ENCODE assay signal across 1 cellular context in the genomic region with DNA sequence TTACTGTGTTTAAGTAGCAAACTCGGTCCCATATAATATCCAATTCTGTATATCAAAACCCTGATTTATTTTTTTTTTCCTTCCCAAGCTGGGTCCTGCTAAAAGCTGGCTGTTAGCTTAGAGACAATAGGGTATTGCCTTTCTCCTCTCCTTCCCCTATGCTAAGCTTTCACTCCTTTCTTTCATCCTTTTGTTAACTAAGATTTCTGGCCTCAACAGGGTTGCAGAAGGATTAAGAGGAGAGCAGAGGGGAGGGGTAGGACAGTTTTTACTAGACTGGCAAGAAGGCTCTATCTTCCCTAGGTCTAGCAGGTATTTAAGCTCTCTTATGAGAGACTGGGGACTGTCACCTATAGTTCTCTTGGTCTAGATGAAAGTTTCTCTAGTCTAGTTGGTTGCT.
TF ChIP-seq lines count a peak whose summit lies in the region.

No MANE protein-coding gene starts in this region.

TF ChIP-seq in GM23338, 12 proteins besides CTCF, POLR2A, EP300 and RAD21:
- no peak for TF ChIP-seq REST (IDR thresholded peaks at IDR 0.05; ENCODE audit: unreplicated experiment)
- TF ChIP-seq, protein P1, sequence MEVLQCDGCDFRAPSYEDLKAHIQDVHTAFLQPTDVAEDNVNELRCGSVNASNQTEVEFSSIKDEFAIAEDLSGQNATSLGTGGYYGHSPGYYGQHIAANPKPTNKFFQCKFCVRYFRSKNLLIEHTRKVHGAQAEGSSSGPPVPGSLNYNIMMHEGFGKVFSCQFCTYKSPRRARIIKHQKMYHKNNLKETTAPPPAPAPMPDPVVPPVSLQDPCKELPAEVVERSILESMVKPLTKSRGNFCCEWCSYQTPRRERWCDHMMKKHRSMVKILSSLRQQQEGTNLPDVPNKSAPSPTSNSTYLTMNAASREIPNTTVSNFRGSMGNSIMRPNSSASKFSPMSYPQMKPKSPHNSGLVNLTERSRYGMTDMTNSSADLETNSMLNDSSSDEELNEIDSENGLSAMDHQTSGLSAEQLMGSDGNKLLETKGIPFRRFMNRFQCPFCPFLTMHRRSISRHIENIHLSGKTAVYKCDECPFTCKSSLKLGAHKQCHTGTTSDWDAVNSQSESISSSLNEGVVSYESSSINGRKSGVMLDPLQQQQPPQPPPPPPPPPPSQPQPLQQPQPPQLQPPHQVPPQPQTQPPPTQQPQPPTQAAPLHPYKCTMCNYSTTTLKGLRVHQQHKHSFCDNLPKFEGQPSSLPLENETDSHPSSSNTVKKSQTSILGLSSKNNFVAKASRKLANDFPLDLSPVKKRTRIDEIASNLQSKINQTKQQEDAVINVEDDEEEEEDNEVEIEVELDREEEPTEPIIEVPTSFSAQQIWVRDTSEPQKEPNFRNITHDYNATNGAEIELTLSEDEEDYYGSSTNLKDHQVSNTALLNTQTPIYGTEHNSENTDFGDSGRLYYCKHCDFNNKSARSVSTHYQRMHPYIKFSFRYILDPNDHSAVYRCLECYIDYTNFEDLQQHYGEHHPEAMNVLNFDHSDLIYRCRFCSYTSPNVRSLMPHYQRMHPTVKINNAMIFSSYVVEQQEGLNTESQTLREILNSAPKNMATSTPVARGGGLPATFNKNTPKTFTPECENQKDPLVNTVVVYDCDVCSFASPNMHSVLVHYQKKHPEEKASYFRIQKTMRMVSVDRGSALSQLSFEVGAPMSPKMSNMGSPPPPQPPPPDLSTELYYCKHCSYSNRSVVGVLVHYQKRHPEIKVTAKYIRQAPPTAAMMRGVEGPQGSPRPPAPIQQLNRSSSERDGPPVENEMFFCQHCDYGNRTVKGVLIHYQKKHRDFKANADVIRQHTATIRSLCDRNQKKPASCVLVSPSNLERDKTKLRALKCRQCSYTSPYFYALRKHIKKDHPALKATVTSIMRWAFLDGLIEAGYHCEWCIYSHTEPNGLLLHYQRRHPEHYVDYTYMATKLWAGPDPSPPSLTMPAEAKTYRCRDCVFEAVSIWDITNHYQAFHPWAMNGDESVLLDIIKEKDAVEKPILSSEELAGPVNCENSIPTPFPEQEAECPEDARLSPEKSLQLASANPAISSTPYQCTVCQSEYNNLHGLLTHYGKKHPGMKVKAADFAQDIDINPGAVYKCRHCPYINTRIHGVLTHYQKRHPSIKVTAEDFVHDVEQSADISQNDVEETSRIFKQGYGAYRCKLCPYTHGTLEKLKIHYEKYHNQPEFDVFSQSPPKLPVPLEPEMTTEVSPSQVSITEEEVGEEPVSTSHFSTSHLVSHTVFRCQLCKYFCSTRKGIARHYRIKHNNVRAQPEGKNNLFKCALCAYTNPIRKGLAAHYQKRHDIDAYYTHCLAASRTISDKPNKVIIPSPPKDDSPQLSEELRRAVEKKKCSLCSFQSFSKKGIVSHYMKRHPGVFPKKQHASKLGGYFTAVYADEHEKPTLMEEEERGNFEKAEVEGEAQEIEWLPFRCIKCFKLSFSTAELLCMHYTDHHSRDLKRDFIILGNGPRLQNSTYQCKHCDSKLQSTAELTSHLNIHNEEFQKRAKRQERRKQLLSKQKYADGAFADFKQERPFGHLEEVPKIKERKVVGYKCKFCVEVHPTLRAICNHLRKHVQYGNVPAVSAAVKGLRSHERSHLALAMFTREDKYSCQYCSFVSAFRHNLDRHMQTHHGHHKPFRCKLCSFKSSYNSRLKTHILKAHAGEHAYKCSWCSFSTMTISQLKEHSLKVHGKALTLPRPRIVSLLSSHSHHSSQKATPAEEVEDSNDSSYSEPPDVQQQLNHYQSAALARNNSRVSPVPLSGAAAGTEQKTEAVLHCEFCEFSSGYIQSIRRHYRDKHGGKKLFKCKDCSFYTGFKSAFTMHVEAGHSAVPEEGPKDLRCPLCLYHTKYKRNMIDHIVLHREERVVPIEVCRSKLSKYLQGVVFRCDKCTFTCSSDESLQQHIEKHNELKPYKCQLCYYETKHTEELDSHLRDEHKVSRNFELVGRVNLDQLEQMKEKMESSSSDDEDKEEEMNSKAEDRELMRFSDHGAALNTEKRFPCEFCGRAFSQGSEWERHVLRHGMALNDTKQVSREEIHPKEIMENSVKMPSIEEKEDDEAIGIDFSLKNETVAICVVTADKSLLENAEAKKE (CRISPR knock-in tag; IDR thresholded peaks at IDR 0.05) = peak; percentile 82
